11 cellular contexts compared by ENCODE assay signal in the genomic region with DNA sequence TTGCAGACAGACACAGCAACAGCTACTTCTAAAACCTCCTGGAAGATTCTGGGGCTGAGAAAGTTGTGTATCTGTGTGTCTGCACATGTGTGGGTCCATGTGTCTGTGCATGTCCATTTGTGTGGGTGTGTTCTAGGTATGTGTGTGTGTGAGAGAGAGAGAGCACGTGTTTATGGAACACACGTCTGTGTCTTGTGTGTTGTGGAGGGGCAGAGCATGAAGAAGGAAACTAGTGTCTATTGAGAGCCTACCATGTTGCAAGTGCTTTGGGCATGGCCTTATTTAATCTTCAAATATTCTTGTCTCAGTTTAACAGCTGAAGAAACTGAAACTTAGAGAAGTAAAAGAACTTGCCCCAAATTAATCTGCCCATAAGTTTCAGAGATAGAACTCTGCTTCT.
DNase-seq lines count a peak whose midpoint lies in the region; ATAC-seq and TF ChIP-seq lines count a peak whose summit lies in the region.
"Had no signal": no experiment of that assay in that cellular context is flagged by ENCODE, and none has a peak within 500 bp of the region (broad histone marks: within the 10 kb centered on the region; RNA-seq: fewer than 3 reads in every experiment).

No MANE protein-coding gene starts in this region.

- CTCF ChIA-PET in activated B cell treated with CpG ODN at 0.5 μM for 24 hours (lab: Charles Lee): interaction anchor here (1.8 kb wide), 1 partner anchor 28 kb away, joined by 4 read pairs; no protein-coding TSS in a partner anchor

- H3K9me3 ChIP-seq in adrenal gland (replicated peaks in 1 of 3): no peaks in the 10 kb centered on the region
- H3K9me3 ChIP-seq: right atrium auricular region had no signal

- no peak for TF ChIP-seq POLR2A in adrenal gland (IDR thresholded peaks at IDR 0.05)

- ATAC-seq in GM19395 (IDR thresholded peaks at IDR 0.05; ENCODE audit: unreplicated experiment) (peak; percentile 46), HG03135 (IDR thresholded peaks at IDR 0.05; ENCODE audit: unreplicated experiment) (peak; percentile 26), activated B cell treated with CpG ODN at 0.5 μM for 24 hours (ENCODE audit: low read depth) (peak; percentile 33), HG03280 (IDR thresholded peaks at IDR 0.05; ENCODE audit: unreplicated experiment) (no peak)
- ATAC-seq: foreskin keratinocyte had no signal

- H3K36me3 Mint-ChIP-seq in activated B cell treated with CpG ODN at 0.5 μM for 24 hours (ENCODE audit: low read depth): no peaks in the 10 kb centered on the region
- H3K36me3 Mint-ChIP-seq: immature natural killer cell had no signal

- no peaks in the 10 kb centered on the region for H3K36me3 ChIP-seq in adrenal gland (replicated peaks in 1 of 2)
- H3K36me3 ChIP-seq: right atrium auricular region had no signal

- 74 to 94% (median 83%) methylated on average over 2 of the region's 2 CpGs for WGBS in adrenal gland, 4 donors

- peak overlapping the region; percentile 67 for H3K27ac Mint-ChIP-seq in activated B cell treated with CpG ODN at 0.5 μM for 24 hours
- H3K27ac Mint-ChIP-seq: immature natural killer cell had no signal

- no peaks in the 10 kb centered on the region for H3K4me1 ChIP-seq in adrenal gland (replicated peaks in 1 of 2)

- DNase-seq in GM12865 (ENCODE audit: low read depth) (peak; percentile 57), activated B cell treated with CpG ODN at 0.5 μM for 24 hours (no peak), HT-29 (ENCODE audit: low spot score) (no peak), adrenal gland (no peak)
- DNase-seq: foreskin keratinocyte, immature natural killer cell, NCI-H2029 had no signal

- intact Hi-C loops in activated B cell treated with CpG ODN at 0.5 μM for 24 hours (cut with micrococcal nuclease) (loop anchor here (2.0 to 5.0 kb wide), 3 partner anchors 51 to 154 kb away; no protein-coding TSS in a partner anchor), adrenal gland (cut with DNase I) (no loop called here)

- TF ChIP-seq CTCF in GM12865 (IDR thresholded peaks at IDR 0.05; ENCODE audit: insufficient read depth, low read depth, low read length, missing control alignments): no peak
- TF ChIP-seq CTCF in activated B cell treated with CpG ODN at 0.5 μM for 24 hours (IDR thresholded peaks at IDR 0.05): no peak
- TF ChIP-seq CTCF in adrenal gland (IDR thresholded peaks at IDR 0.05): no peak

- H3K9me3 Mint-ChIP-seq in activated B cell treated with CpG ODN at 0.5 μM for 24 hours: no peaks in the 10 kb centered on the region
- H3K9me3 Mint-ChIP-seq: immature natural killer cell had no signal

- peaks cover 28% of the 10 kb centered on the region for H3K4me1 Mint-ChIP-seq in activated B cell treated with CpG ODN at 0.5 μM for 24 hours
- H3K4me1 Mint-ChIP-seq: immature natural killer cell had no signal

- no peaks in the 10 kb centered on the region for H3K27me3 Mint-ChIP-seq in activated B cell treated with CpG ODN at 0.5 μM for 24 hours

- no peak overlapping the region for H3K27ac ChIP-seq in adrenal gland
- H3K27ac ChIP-seq: foreskin keratinocyte, right atrium auricular region had no signal

- peak overlapping the region; percentile 55 for H3K4me3 Mint-ChIP-seq in activated B cell treated with CpG ODN at 0.5 μM for 24 hours
- H3K4me3 Mint-ChIP-seq: immature natural killer cell had no signal

- POLR2A ChIA-PET in activated B cell treated with CpG ODN at 0.5 μM for 24 hours (lab: Charles Lee): interaction anchor here (1.1 kb wide), 1 partner anchor 50 kb away, joined by 3 read pairs; no protein-coding TSS in a partner anchor

- H3K4me3 ChIP-seq in GM12865 (ENCODE audit: low read depth, low read length) (no peak overlapping the region), adrenal gland (no peak overlapping the region)
- H3K4me3 ChIP-seq: right atrium auricular region had no signal

- H3K27me3 ChIP-seq in adrenal gland: peaks cover under 1% of the 10 kb centered on the region
- H3K27me3 ChIP-seq: right atrium auricular region had no signal
